In genomic region chr3:44584646-44585501, GRCh38 we compare ENCODE assay signal across 1 cellular context.
TF ChIP-seq lines count a peak whose summit lies in the region.

Gene ZNF660 (plus strand): TSS chr3:44584964. CDS start chr3:44594194, 9,230 bp downstream.

TF ChIP-seq in GM23338, 12 proteins besides CTCF, POLR2A, EP300 and RAD21 (continued from another document):
- TF ChIP-seq REST (IDR thresholded peaks at IDR 0.05; ENCODE audit: unreplicated experiment) (no peak), JUNB (IDR thresholded peaks at IDR 0.05; ENCODE audit: unreplicated experiment) (no peak), POLR2AphosphoS5 (IDR thresholded peaks at IDR 0.05; ENCODE audit: low read depth) (peak; percentile 84)
TF ChIP-seq in GM23338: peak in this region for 3.
